ENCODE assay signal across 8 cellular contexts in genomic region chr5:72030237-72030636, GRCh38.
"Had no signal": no experiment of that assay in that cellular context is flagged by ENCODE, and none has a peak within 500 bp of the region (broad histone marks: within the 10 kb centered on the region; RNA-seq: fewer than 3 reads in every experiment).

No MANE protein-coding gene starts in this region.

- H3K27ac ChIP-seq: HL-60, KMS-11 had no signal

- H3K4me3 Mint-ChIP-seq: IgD-negative memory B cell had no signal

- FAIRE-seq: HepG2, HTR-8/SVneo had no signal

- H3K4me2 ChIP-seq: KMS-11 had no signal

- H3K27ac Mint-ChIP-seq: IgD-negative memory B cell had no signal

- DNase-seq: IMR-90, KBM-7, KG1 had no signal

- ATAC-seq: HepG2 had no signal

- H3K36me3 Mint-ChIP-seq: IgD-negative memory B cell had no signal

- H3K9ac ChIP-seq: KMS-11 had no signal
